In genomic region chr13:64127192-64127591, GRCh38 we compare ENCODE assay signal across 1 cellular context.
TF ChIP-seq lines count a peak whose summit lies in the region.

No MANE protein-coding gene starts in this region.

TF ChIP-seq in GM23338, 12 proteins besides CTCF, POLR2A, EP300 and RAD21 (continued from another document):
- no peak for TF ChIP-seq REST (IDR thresholded peaks at IDR 0.05; ENCODE audit: unreplicated experiment)
- TF ChIP-seq ZNF331 (CRISPR knock-in tag; IDR thresholded peaks at IDR 0.05; ENCODE audit: low read depth), result no peak
- no peak for TF ChIP-seq POLR2AphosphoS5 (IDR thresholded peaks at IDR 0.05; ENCODE audit: low read depth)
- TF ChIP-seq STAT1 (IDR thresholded peaks at IDR 0.05; ENCODE audit: unreplicated experiment), result no peak
- no peak for TF ChIP-seq ZNF462 (CRISPR knock-in tag; IDR thresholded peaks at IDR 0.05)
TF ChIP-seq in GM23338: peak in this region for 0.
